In the genomic region with DNA sequence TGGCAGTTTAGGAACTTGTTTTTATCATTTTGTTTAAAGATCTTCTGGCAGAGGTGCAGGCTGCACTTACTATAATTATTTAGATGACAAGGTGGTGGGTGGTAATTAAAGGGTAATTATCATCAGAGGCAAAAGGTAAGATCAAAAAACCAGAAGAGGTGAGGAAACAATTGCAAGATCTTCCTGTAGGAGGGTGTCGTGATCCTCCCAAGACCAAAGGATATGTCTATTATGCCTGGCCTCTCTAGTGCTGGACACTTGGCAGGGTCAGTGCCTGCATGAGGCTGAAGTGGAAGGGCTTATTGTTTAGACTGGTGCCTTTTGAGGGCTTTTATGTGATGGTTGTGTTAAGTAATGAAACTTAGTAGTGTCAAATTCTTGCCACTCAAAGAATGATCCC, we compare ENCODE assay signal across 10 cellular contexts. TPM values are rescaled to one million over a fixed set of nuclear protein-coding genes. Genes with fewer than 3 reads are reported as not detected.
DNase-seq lines count a peak whose midpoint lies in the region; ATAC-seq, FAIRE-seq and TF ChIP-seq lines count a peak whose summit lies in the region.
"Had no signal": no experiment of that assay in that cellular context is flagged by ENCODE, and none has a peak within 500 bp of the region (broad histone marks: within the 10 kb centered on the region; RNA-seq: fewer than 3 reads in every experiment).

No MANE protein-coding gene starts in this region.

- POLR2A ChIA-PET in A549 (lab: Yijun Ruan, JAX) = no interaction called here
- POLR2A ChIA-PET in GM10248 (lab: Yijun Ruan, JAX) = no interaction called here

- TF ChIP-seq EP300 in A549 (IDR thresholded peaks at IDR 0.05) = no peak

- no peak for ATAC-seq in A549
- ATAC-seq in GM21619 (IDR thresholded peaks at IDR 0.05; ENCODE audit: unreplicated experiment) = no peak
- ATAC-seq in body of pancreas = no peak

- DNase-seq in A549 (ENCODE audit: low read depth in 1 of 2, low spot score in 1 of 2) = peak; percentile 50 to 54
- DNase-seq in GM10248 (ENCODE audit: extremely low spot score) = no peak
- DNase-seq in SK-N-DZ (ENCODE audit: low spot score) = peak; percentile 29
- DNase-seq in glomerular visceral epithelial cell (ENCODE audit: extremely low spot score) = peak; percentile 22
- DNase-seq in body of pancreas = no peak
- no peak for DNase-seq in tibial artery
- DNase-seq in Peyer's patch = no peak
- DNase-seq: activated effector memory CD4-positive, alpha-beta T cell treated with Interleukin-2 at 50 U/mL for 16 hours had no signal

- peak overlapping the region; percentile 95 for H3K4me2 ChIP-seq in A549

- no peak overlapping the region; the same call in 2 of the 3 replicates for H3K4me3 ChIP-seq in A549
- no peak overlapping the region for H3K4me3 ChIP-seq in body of pancreas
- H3K4me3 ChIP-seq in tibial artery = no peak overlapping the region
- no peak overlapping the region for H3K4me3 ChIP-seq in Peyer's patch

- no peak for FAIRE-seq in A549 (lab: Jason Lieb, UNC)

- intact Hi-C loops in body of pancreas (cut with DNase I) = loop anchor here (10.0 kb wide), 1 partner anchor 61 kb away; no protein-coding TSS in a partner anchor
- intact Hi-C loops in tibial artery (cut with DNase I; ENCODE audit: low total_unique reads) = no loop called here

- no peaks in the 10 kb centered on the region for H3K36me3 ChIP-seq in body of pancreas (replicated peaks in 1 of 2; ENCODE audit: insufficient read depth in 1 of 2, low read depth in 2 of 2)
- H3K36me3 ChIP-seq in tibial artery = no peaks in the 10 kb centered on the region
- H3K36me3 ChIP-seq in Peyer's patch = no peaks in the 10 kb centered on the region
- H3K36me3 ChIP-seq: upper lobe of left lung had no signal

- 50% methylated on average over 1 of the region's 1 CpG for WGBS in A549 (ENCODE audit: missing lambda C conversion rate)
- 33 to 59% methylated on average over 1 of the region's 1 CpG for WGBS in body of pancreas, 2 donors

- H3K27ac ChIP-seq in A549 (no peak overlapping the region), body of pancreas (no peak overlapping the region), tibial artery (no peak overlapping the region), Peyer's patch (no peak overlapping the region)
- H3K27ac ChIP-seq: upper lobe of left lung had no signal

- H3K27me3 ChIP-seq in body of pancreas = no peaks in the 10 kb centered on the region
- no peaks in the 10 kb centered on the region for H3K27me3 ChIP-seq in tibial artery
- H3K27me3 ChIP-seq in Peyer's patch = no peaks in the 10 kb centered on the region
- H3K27me3 ChIP-seq: upper lobe of left lung had no signal

- TF ChIP-seq POLR2A in A549 (IDR thresholded peaks at IDR 0.05; ENCODE audit: low read length) (no peak), body of pancreas (IDR thresholded peaks at IDR 0.05) (no peak), Peyer's patch (IDR thresholded peaks at IDR 0.05) (no peak)

- H3K9me3 ChIP-seq in A549 (no peaks in the 10 kb centered on the region), body of pancreas (no peaks in the 10 kb centered on the region), tibial artery (no peaks in the 10 kb centered on the region), Peyer's patch (no peaks in the 10 kb centered on the region)
- H3K9me3 ChIP-seq: upper lobe of left lung had no signal

- CTCF ChIA-PET in A549 (lab: Yijun Ruan, JAX) (interaction anchor here (0.6 to 2.3 kb wide), 6 partner anchors 12 to 575 kb away, joined by 3 to 16 read pairs (median 6); no protein-coding TSS in a partner anchor), GM10248 (lab: Yijun Ruan, JAX) (no interaction called here)

- peak; percentile 40 to 41 for TF ChIP-seq RAD21 in A549 (conservative IDR thresholded peaks at IDR 0.05 in 1 of 2, IDR thresholded peaks at IDR 0.05 in 1 of 2)

- TF ChIP-seq CTCF in A549 (IDR thresholded peaks at IDR 0.05) (peak; percentile 18; the same call in 2 of the 3 replicates), GM10248 (IDR thresholded peaks at IDR 0.05; ENCODE audit: control extremely low read depth, extremely low read depth, low read depth, missing control alignments) (peak; percentile 1), body of pancreas (IDR thresholded peaks at IDR 0.05) (peak in 2 of 7 experiments; percentile 14 to 23), tibial artery (IDR thresholded peaks at IDR 0.05) (no peak), Peyer's patch (IDR thresholded peaks at IDR 0.05) (peak in 3 of 6 experiments; percentile 39 to 51 (median 41))

- H3K4me1 ChIP-seq in A549 (peaks cover 38% of the 10 kb centered on the region), body of pancreas (peaks cover 46% of the 10 kb centered on the region), tibial artery (peaks cover 0 to 37% (median 30%) of the 10 kb centered on the region in 4 donors), Peyer's patch (peaks cover 0 to 27% (median 11%) of the 10 kb centered on the region in 4 donors)

TF ChIP-seq in A549, 52 proteins besides CTCF, POLR2A, EP300 and RAD21:
- 0 out of 3 replicates have a peak, but pooled peaks have one; percentile 14 for TF ChIP-seq SMC3 (IDR thresholded peaks at IDR 0.05)
- no peak for TF ChIP-seq TFCP2L1 (CRISPR knock-in tag; IDR thresholded peaks at IDR 0.05)

RNA-seq across cellular contexts. Expression of gene WAPL, which starts 1.8 kb away (rescaled TPM):
- polyA plus RNA-seq in A549 (2011; rRNA removed) (20.1 and 25.6 TPM in 2 replicates), A549 (2017; fragmentation: RNase III; extraction: RNeasy Plus Mini Kit Qiagen cat#74134 plus additional on column Dnase treatment) (15.4 to 16.6 TPM (median 15.7 TPM) in 3 replicates)
- polyA plus RNA-seq in A549 (2012; cell fraction: cytosol; rRNA removed) = 5.4 and 5.8 TPM in 2 replicates
- polyA plus RNA-seq in A549 (2012; cell fraction: nucleus; rRNA removed) = 3.5 and 5.5 TPM in 2 replicates
- polyA minus RNA-seq in A549 (2011; rRNA and poly(A)+ RNA removed) = 20.0 and 21.5 TPM in 2 replicates
- polyA plus RNA-seq in SK-N-DZ (2014; cell fraction: cytosol; rRNA removed) = 23.3 and 26.9 TPM in 2 replicates
- polyA plus RNA-seq in SK-N-DZ (2014; cell fraction: nucleus; rRNA removed) = 20.7 and 21.4 TPM in 2 replicates
- total RNA-seq in body of pancreas (10 to 100 TPM; 24.1 to 38.9 TPM), Peyer's patch (10 to 100 TPM; 32.4 to 49.5 (median 45.1) TPM)

Comparison
In these comparisons a context has a peak if more than half of its experiments do, and no peak if none do; other contexts are left out.
1. DNase-seq: peak in A549 (2 of 2), SK-N-DZ (single experiment) and glomerular visceral epithelial cell (single experiment); none in GM10248 (single experiment), body of pancreas (0 of 4), tibial artery (0 of 2) and Peyer's patch (0 of 3).
2. CTCF ChIP-seq: peak in A549 (single experiment) and GM10248 (single experiment); none in tibial artery (0 of 2).